In genomic region chr1:26913389-26913753, GRCh38 we compare ENCODE assay signal across 2 cellular contexts.
TF ChIP-seq lines count a peak whose summit lies in the region.

No MANE protein-coding gene starts in this region.

TF ChIP-seq in HEK293, 187 proteins besides CTCF, POLR2A, EP300 and RAD21:
- TF ChIP-seq, protein P1, sequence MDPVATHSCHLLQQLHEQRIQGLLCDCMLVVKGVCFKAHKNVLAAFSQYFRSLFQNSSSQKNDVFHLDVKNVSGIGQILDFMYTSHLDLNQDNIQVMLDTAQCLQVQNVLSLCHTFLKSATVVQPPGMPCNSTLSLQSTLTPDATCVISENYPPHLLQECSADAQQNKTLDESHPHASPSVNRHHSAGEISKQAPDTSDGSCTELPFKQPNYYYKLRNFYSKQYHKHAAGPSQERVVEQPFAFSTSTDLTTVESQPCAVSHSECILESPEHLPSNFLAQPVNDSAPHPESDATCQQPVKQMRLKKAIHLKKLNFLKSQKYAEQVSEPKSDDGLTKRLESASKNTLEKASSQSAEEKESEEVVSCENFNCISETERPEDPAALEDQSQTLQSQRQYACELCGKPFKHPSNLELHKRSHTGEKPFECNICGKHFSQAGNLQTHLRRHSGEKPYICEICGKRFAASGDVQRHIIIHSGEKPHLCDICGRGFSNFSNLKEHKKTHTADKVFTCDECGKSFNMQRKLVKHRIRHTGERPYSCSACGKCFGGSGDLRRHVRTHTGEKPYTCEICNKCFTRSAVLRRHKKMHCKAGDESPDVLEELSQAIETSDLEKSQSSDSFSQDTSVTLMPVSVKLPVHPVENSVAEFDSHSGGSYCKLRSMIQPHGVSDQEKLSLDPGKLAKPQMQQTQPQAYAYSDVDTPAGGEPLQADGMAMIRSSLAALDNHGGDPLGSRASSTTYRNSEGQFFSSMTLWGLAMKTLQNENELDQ (tag by site-specific recombination; IDR thresholded peaks at IDR 0.05; ENCODE audit: low read depth), result no peak
- TF ChIP-seq ZBTB48 (tag by site-specific recombination; IDR thresholded peaks at IDR 0.05) (no peak), ZSCAN23 (tag by site-specific recombination; IDR thresholded peaks at IDR 0.05) (no peak), ZSCAN30 (tag by site-specific recombination; IDR thresholded peaks at IDR 0.05) (no peak), KLF8 (tag by site-specific recombination; IDR thresholded peaks at IDR 0.05) (no peak), KLF16 (tag by site-specific recombination; IDR thresholded peaks at IDR 0.05) (no peak), ZNF629 (tag by site-specific recombination; IDR thresholded peaks at IDR 0.05) (no peak), ZNF324 (tag by site-specific recombination; IDR thresholded peaks at IDR 0.05) (no peak)
- TF ChIP-seq, protein P2, sequence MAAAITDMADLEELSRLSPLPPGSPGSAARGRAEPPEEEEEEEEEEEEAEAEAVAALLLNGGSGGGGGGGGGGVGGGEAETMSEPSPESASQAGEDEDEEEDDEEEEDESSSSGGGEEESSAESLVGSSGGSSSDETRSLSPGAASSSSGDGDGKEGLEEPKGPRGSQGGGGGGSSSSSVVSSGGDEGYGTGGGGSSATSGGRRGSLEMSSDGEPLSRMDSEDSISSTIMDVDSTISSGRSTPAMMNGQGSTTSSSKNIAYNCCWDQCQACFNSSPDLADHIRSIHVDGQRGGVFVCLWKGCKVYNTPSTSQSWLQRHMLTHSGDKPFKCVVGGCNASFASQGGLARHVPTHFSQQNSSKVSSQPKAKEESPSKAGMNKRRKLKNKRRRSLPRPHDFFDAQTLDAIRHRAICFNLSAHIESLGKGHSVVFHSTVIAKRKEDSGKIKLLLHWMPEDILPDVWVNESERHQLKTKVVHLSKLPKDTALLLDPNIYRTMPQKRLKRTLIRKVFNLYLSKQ (tag by site-specific recombination; IDR thresholded peaks at IDR 0.05; ENCODE audit: borderline replicate concordance), result no peak
- TF ChIP-seq, protein P3, sequence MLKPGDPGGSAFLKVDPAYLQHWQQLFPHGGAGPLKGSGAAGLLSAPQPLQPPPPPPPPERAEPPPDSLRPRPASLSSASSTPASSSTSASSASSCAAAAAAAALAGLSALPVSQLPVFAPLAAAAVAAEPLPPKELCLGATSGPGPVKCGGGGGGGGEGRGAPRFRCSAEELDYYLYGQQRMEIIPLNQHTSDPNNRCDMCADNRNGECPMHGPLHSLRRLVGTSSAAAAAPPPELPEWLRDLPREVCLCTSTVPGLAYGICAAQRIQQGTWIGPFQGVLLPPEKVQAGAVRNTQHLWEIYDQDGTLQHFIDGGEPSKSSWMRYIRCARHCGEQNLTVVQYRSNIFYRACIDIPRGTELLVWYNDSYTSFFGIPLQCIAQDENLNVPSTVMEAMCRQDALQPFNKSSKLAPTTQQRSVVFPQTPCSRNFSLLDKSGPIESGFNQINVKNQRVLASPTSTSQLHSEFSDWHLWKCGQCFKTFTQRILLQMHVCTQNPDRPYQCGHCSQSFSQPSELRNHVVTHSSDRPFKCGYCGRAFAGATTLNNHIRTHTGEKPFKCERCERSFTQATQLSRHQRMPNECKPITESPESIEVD (tag by site-specific recombination; IDR thresholded peaks at IDR 0.05), result no peak
- TF ChIP-seq, protein P4, sequence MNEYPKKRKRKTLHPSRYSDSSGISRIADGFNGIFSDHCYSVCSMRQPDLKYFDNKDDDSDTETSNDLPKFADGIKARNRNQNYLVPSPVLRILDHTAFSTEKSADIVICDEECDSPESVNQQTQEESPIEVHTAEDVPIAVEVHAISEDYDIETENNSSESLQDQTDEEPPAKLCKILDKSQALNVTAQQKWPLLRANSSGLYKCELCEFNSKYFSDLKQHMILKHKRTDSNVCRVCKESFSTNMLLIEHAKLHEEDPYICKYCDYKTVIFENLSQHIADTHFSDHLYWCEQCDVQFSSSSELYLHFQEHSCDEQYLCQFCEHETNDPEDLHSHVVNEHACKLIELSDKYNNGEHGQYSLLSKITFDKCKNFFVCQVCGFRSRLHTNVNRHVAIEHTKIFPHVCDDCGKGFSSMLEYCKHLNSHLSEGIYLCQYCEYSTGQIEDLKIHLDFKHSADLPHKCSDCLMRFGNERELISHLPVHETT (tag by site-specific recombination; IDR thresholded peaks at IDR 0.05), result no peak

TF ChIP-seq in HepG2, 621 proteins besides CTCF, POLR2A, EP300 and RAD21 (continues in another document):
- TF ChIP-seq, protein P5, sequence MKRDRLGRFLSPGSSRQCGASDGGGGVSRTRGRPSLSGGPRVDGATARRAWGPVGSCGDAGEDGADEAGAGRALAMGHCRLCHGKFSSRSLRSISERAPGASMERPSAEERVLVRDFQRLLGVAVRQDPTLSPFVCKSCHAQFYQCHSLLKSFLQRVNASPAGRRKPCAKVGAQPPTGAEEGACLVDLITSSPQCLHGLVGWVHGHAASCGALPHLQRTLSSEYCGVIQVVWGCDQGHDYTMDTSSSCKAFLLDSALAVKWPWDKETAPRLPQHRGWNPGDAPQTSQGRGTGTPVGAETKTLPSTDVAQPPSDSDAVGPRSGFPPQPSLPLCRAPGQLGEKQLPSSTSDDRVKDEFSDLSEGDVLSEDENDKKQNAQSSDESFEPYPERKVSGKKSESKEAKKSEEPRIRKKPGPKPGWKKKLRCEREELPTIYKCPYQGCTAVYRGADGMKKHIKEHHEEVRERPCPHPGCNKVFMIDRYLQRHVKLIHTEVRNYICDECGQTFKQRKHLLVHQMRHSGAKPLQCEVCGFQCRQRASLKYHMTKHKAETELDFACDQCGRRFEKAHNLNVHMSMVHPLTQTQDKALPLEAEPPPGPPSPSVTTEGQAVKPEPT (CRISPR knock-in tag; IDR thresholded peaks at IDR 0.05; ENCODE audit: low read depth), result no peak
- TF ChIP-seq CHCHD3 (CRISPR knock-in tag; IDR thresholded peaks at IDR 0.05) (no peak), NFIB (CRISPR knock-in tag; IDR thresholded peaks at IDR 0.05; ENCODE audit: borderline replicate concordance) (no peak), KDM2A (CRISPR knock-in tag; IDR thresholded peaks at IDR 0.05; ENCODE audit: borderline replicate concordance, low read depth) (peak; percentile 2; the same call in 1 of the 2 replicates), ZNF607 (CRISPR knock-in tag; IDR thresholded peaks at IDR 0.05; ENCODE audit: borderline replicate concordance) (no peak), CHD4 (IDR thresholded peaks at IDR 0.05; ENCODE audit: borderline replicate concordance, low read length) (no peak; the same call in 1 of the 2 replicates), CSRNP1 (CRISPR knock-in tag; IDR thresholded peaks at IDR 0.05) (no peak), SP140L (CRISPR knock-in tag; IDR thresholded peaks at IDR 0.05; ENCODE audit: borderline replicate concordance) (no peak), SMAD1 (CRISPR knock-in tag; IDR thresholded peaks at IDR 0.05; ENCODE audit: borderline replicate concordance, low read depth) (0 out of 2 replicates have a peak, but pooled peaks have one; percentile 6), NFKB2 (CRISPR knock-in tag; IDR thresholded peaks at IDR 0.05; ENCODE audit: borderline replicate concordance) (no peak), ARID2 (CRISPR knock-in tag; IDR thresholded peaks at IDR 0.05; ENCODE audit: borderline replicate concordance) (peak; percentile 16; the same call in 1 of the 2 replicates), ZNF484 (CRISPR knock-in tag; IDR thresholded peaks at IDR 0.05; ENCODE audit: borderline replicate concordance, low read depth) (no peak), ARID3A (IDR thresholded peaks at IDR 0.05; ENCODE audit: low read depth, low read length) (no peak), SMARCC2 (IDR thresholded peaks at IDR 0.05) (no peak), SP4 (CRISPR knock-in tag; IDR thresholded peaks at IDR 0.05) (no peak), ZNF703 (CRISPR knock-in tag; IDR thresholded peaks at IDR 0.05; ENCODE audit: borderline replicate concordance) (no peak), FIP1L1 (IDR thresholded peaks at IDR 0.05; ENCODE audit: borderline replicate concordance, insufficient read depth, low read depth, low read length) (0 out of 2 replicates have a peak, but pooled peaks have one; percentile 1), ZNF510 (CRISPR knock-in tag; IDR thresholded peaks at IDR 0.05; ENCODE audit: low read depth) (no peak), ZNF572 (CRISPR knock-in tag; IDR thresholded peaks at IDR 0.05) (0 out of 2 replicates have a peak, but pooled peaks have one; percentile 86)
- TF ChIP-seq, protein P6, sequence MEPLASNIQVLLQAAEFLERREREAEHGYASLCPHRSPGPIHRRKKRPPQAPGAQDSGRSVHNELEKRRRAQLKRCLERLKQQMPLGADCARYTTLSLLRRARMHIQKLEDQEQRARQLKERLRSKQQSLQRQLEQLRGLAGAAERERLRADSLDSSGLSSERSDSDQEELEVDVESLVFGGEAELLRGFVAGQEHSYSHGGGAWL (CRISPR knock-in tag; IDR thresholded peaks at IDR 0.05), result no peak
- TF ChIP-seq, protein P7, sequence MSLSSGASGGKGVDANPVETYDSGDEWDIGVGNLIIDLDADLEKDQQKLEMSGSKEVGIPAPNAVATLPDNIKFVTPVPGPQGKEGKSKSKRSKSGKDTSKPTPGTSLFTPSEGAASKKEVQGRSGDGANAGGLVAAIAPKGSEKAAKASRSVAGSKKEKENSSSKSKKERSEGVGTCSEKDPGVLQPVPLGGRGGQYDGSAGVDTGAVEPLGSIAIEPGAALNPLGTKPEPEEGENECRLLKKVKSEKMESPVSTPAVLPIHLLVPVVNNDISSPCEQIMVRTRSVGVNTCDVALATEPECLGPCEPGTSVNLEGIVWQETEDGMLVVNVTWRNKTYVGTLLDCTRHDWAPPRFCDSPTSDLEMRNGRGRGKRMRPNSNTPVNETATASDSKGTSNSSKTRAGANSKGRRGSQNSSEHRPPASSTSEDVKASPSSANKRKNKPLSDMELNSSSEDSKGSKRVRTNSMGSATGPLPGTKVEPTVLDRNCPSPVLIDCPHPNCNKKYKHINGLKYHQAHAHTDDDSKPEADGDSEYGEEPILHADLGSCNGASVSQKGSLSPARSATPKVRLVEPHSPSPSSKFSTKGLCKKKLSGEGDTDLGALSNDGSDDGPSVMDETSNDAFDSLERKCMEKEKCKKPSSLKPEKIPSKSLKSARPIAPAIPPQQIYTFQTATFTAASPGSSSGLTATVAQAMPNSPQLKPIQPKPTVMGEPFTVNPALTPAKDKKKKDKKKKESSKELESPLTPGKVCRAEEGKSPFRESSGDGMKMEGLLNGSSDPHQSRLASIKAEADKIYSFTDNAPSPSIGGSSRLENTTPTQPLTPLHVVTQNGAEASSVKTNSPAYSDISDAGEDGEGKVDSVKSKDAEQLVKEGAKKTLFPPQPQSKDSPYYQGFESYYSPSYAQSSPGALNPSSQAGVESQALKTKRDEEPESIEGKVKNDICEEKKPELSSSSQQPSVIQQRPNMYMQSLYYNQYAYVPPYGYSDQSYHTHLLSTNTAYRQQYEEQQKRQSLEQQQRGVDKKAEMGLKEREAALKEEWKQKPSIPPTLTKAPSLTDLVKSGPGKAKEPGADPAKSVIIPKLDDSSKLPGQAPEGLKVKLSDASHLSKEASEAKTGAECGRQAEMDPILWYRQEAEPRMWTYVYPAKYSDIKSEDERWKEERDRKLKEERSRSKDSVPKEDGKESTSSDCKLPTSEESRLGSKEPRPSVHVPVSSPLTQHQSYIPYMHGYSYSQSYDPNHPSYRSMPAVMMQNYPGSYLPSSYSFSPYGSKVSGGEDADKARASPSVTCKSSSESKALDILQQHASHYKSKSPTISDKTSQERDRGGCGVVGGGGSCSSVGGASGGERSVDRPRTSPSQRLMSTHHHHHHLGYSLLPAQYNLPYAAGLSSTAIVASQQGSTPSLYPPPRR (CRISPR knock-in tag; IDR thresholded peaks at IDR 0.05; ENCODE audit: borderline replicate concordance), result no peak
- TF ChIP-seq, protein P8, sequence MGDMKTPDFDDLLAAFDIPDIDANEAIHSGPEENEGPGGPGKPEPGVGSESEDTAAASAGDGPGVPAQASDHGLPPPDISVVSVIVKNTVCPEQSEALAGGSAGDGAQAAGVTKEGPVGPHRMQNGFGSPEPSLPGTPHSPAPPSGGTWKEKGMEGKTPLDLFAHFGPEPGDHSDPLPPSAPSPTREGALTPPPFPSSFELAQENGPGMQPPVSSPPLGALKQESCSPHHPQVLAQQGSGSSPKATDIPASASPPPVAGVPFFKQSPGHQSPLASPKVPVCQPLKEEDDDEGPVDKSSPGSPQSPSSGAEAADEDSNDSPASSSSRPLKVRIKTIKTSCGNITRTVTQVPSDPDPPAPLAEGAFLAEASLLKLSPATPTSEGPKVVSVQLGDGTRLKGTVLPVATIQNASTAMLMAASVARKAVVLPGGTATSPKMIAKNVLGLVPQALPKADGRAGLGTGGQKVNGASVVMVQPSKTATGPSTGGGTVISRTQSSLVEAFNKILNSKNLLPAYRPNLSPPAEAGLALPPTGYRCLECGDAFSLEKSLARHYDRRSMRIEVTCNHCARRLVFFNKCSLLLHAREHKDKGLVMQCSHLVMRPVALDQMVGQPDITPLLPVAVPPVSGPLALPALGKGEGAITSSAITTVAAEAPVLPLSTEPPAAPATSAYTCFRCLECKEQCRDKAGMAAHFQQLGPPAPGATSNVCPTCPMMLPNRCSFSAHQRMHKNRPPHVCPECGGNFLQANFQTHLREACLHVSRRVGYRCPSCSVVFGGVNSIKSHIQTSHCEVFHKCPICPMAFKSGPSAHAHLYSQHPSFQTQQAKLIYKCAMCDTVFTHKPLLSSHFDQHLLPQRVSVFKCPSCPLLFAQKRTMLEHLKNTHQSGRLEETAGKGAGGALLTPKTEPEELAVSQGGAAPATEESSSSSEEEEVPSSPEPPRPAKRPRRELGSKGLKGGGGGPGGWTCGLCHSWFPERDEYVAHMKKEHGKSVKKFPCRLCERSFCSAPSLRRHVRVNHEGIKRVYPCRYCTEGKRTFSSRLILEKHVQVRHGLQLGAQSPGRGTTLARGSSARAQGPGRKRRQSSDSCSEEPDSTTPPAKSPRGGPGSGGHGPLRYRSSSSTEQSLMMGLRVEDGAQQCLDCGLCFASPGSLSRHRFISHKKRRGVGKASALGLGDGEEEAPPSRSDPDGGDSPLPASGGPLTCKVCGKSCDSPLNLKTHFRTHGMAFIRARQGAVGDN (CRISPR knock-in tag; IDR thresholded peaks at IDR 0.05), result no peak
